28 cellular contexts compared by ENCODE assay signal in the genomic region with DNA sequence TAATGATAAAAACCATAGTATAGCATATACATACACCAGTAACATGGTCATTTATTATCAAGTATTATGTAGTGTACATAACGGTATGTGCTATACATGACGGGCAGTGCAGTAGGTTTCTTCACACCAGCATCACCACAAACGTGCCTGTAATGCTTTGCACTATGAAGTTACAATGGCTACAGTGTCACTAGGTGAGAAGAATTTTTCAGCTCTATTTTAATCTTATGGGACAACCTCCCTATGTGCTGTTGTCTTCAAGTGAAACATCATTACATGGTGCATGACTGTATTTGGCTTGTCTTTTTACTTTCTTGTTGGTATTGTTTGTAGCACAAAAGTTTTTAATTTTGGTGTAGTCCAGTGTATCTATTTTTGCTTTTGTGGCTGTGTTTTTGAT.
"Had no signal": no experiment of that assay in that cellular context is flagged by ENCODE, and none has a peak within 500 bp of the region (broad histone marks: within the 10 kb centered on the region; RNA-seq: fewer than 3 reads in every experiment).

No MANE protein-coding gene starts in this region.

- H3K36me3 ChIP-seq: stomach, suprapubic skin, thoracic aorta, thyroid gland, tibial artery, tibial nerve, transverse colon, upper lobe of left lung, upper lobe of right lung, uterus, vagina had no signal

- H3K36me3 Mint-ChIP-seq: stimulated activated effector memory CD8-positive, alpha-beta T cell treated with anti-CD3 and anti-CD28 coated beads, Interleukin-12 subunit alpha, Interleukin-12 subunit beta, amount 100 ng/mL, for 72 hours; stimulated activated naive B cell treated with anti-CD40 and anti-IgM and Interleukin-4, amounts not matched to agents 10 μg/mL and 1 μg/mL and 100 μg/mL, for 72 hours had no signal

- ATAC-seq: stimulated activated effector memory CD8-positive, alpha-beta T cell treated with anti-CD3 and anti-CD28 coated beads, Interleukin-12 subunit alpha, Interleukin-12 subunit beta, amount 100 ng/mL, for 72 hours; stimulated activated memory B cell treated with anti-CD40 and anti-IgM and Interleukin-4, amounts not matched to agents 10 μg/mL and 1 μg/mL and 100 μg/mL, for 72 hours; stimulated activated naive B cell treated with anti-CD40 and anti-IgM and Interleukin-4, amounts not matched to agents 10 μg/mL and 1 μg/mL and 100 μg/mL, for 72 hours; stimulated activated naive CD8-positive, alpha-beta T cell treated with anti-CD3 and anti-CD28 coated beads, Interleukin-15, amount 100 ng/mL, for 72 hours; stimulated activated naive CD8-positive, alpha-beta T cell treated with anti-CD3 and anti-CD28 coated beads, Interleukin-15, Interleukin-2, amounts not matched to agents 100 U/mL and 50 U/mL, for 24 hours; upper lobe of right lung had no signal

- H3K9me3 ChIP-seq: stomach, suprapubic skin, testis, thoracic aorta, thyroid gland, tibial artery, tibial nerve, transverse colon, upper lobe of left lung, upper lobe of right lung, uterus, vagina had no signal

- FAIRE-seq: urothelium cell line had no signal

- H3K9me3 Mint-ChIP-seq: stimulated activated effector memory CD8-positive, alpha-beta T cell treated with anti-CD3 and anti-CD28 coated beads, Interleukin-12 subunit alpha, Interleukin-12 subunit beta, amount 100 ng/mL, for 72 hours; stimulated activated memory B cell treated with anti-CD40 and anti-IgM and Interleukin-4, amounts not matched to agents 10 μg/mL and 1 μg/mL and 100 μg/mL, for 72 hours; stimulated activated naive B cell treated with anti-CD40 and anti-IgM and Interleukin-4, amounts not matched to agents 10 μg/mL and 1 μg/mL and 100 μg/mL, for 72 hours; stimulated activated naive CD8-positive, alpha-beta T cell treated with anti-CD3 and anti-CD28 coated beads, Interleukin-15, amount 100 ng/mL, for 72 hours; stimulated activated naive CD8-positive, alpha-beta T cell treated with anti-CD3 and anti-CD28 coated beads, Interleukin-15, Interleukin-2, amounts not matched to agents 100 ng/mL and 50 ng/mL, for 24 hours; type B pancreatic cell had no signal

- DNase-seq: stimulated activated CD4-positive, alpha-beta T cell treated with anti-CD3 and anti-CD28 coated beads, Interleukin-2, amount 100 ng/mL, for 48 hours; stimulated activated CD4-positive, alpha-beta T cell treated with anti-CD3 and anti-CD28 coated beads, Interleukin-4, amount 100 ng/mL, for 1 hour; stimulated activated CD4-positive, alpha-beta T cell treated with anti-CD3 and anti-CD28 coated beads, Interleukin-4, amount 100 ng/mL, for 24 hours; stimulated activated CD4-positive, alpha-beta T cell treated with anti-CD3 and anti-CD28 coated beads, Interleukin-4, amount 100 ng/mL, for 4 hours; stimulated activated CD8-positive, alpha-beta memory T cell treated with anti-CD3 and anti-CD28 coated beads, Interleukin-4, amount 100 ng/mL, for 48 hours; stimulated activated naive B cell treated with anti-CD40 and anti-IgM and Interleukin-4, amounts not matched to agents 10 μg/mL and 1 μg/mL and 100 μg/mL, for 72 hours; stimulated activated naive CD4-positive, alpha-beta T cell; stimulated activated naive CD4-positive, alpha-beta T cell treated with Interleukin-2 at 50 U/mL for 16 hours; stimulated activated naive CD8-positive, alpha-beta T cell treated with anti-CD3 and anti-CD28 coated beads, Interleukin-15, amount 100 ng/mL, for 72 hours; stimulated activated naive CD8-positive, alpha-beta T cell treated with anti-CD3 and anti-CD28 coated beads, Interleukin-15, Interleukin-2, amounts not matched to agents 100 U/mL and 50 U/mL, for 24 hours; stomach; substantia nigra; testis; thyroid gland; tibial artery; transverse colon; upper lobe of left lung; upper lobe of right lung; uterus had no signal

- H3K4me3 ChIP-seq: stomach, suprapubic skin, testis, thoracic aorta, thyroid gland, tibial artery, tibial nerve, transverse colon, upper lobe of left lung, upper lobe of right lung, uterus, vagina had no signal

- H3K27ac Mint-ChIP-seq: stimulated activated effector memory CD8-positive, alpha-beta T cell treated with anti-CD3 and anti-CD28 coated beads, Interleukin-12 subunit alpha, Interleukin-12 subunit beta, amount 100 ng/mL, for 72 hours; stimulated activated memory B cell treated with anti-CD40 and anti-IgM and Interleukin-4, amounts not matched to agents 10 μg/mL and 1 μg/mL and 100 μg/mL, for 72 hours; stimulated activated naive B cell treated with anti-CD40 and anti-IgM and Interleukin-4, amounts not matched to agents 10 μg/mL and 1 μg/mL and 100 μg/mL, for 72 hours; stimulated activated naive CD8-positive, alpha-beta T cell treated with anti-CD3 and anti-CD28 coated beads, Interleukin-15, amount 100 ng/mL, for 72 hours; stimulated activated naive CD8-positive, alpha-beta T cell treated with anti-CD3 and anti-CD28 coated beads, Interleukin-15, Interleukin-2, amounts not matched to agents 100 ng/mL and 50 ng/mL, for 24 hours; type B pancreatic cell had no signal

- H3K27ac ChIP-seq: stomach, suprapubic skin, testis, thoracic aorta, thyroid gland, tibial artery, tibial nerve, transverse colon, upper lobe of left lung, upper lobe of right lung, uterus, vagina had no signal

- H3K27me3 Mint-ChIP-seq: stimulated activated memory B cell treated with anti-CD40 and anti-IgM and Interleukin-4, amounts not matched to agents 10 μg/mL and 1 μg/mL and 100 μg/mL, for 72 hours; stimulated activated naive B cell treated with anti-CD40 and anti-IgM and Interleukin-4, amounts not matched to agents 10 μg/mL and 1 μg/mL and 100 μg/mL, for 72 hours; stimulated activated naive CD8-positive, alpha-beta T cell treated with anti-CD3 and anti-CD28 coated beads, Interleukin-15, amount 100 ng/mL, for 72 hours; stimulated activated naive CD8-positive, alpha-beta T cell treated with anti-CD3 and anti-CD28 coated beads, Interleukin-15, Interleukin-2, amounts not matched to agents 100 ng/mL and 50 ng/mL, for 24 hours; type B pancreatic cell had no signal

- H3K4me3 Mint-ChIP-seq: stimulated activated effector memory CD8-positive, alpha-beta T cell treated with anti-CD3 and anti-CD28 coated beads, Interleukin-12 subunit alpha, Interleukin-12 subunit beta, amount 100 ng/mL, for 72 hours; stimulated activated memory B cell treated with anti-CD40 and anti-IgM and Interleukin-4, amounts not matched to agents 10 μg/mL and 1 μg/mL and 100 μg/mL, for 72 hours; stimulated activated naive B cell treated with anti-CD40 and anti-IgM and Interleukin-4, amounts not matched to agents 10 μg/mL and 1 μg/mL and 100 μg/mL, for 72 hours; stimulated activated naive CD8-positive, alpha-beta T cell treated with anti-CD3 and anti-CD28 coated beads, Interleukin-15, amount 100 ng/mL, for 72 hours; stimulated activated naive CD8-positive, alpha-beta T cell treated with anti-CD3 and anti-CD28 coated beads, Interleukin-15, Interleukin-2, amounts not matched to agents 100 ng/mL and 50 ng/mL, for 24 hours; type B pancreatic cell had no signal

- H3K27me3 ChIP-seq: stomach, suprapubic skin, testis, thyroid gland, tibial artery, tibial nerve, transverse colon, upper lobe of left lung, upper lobe of right lung, uterus, vagina had no signal

- H3K4me1 ChIP-seq: suprapubic skin, testis, thyroid gland, tibial nerve, upper lobe of right lung, uterus, vagina had no signal
